13 cellular contexts compared by ENCODE assay signal in genomic region chr12:39047539-39048078, GRCh38.
DNase-seq lines count a peak whose midpoint lies in the region; ATAC-seq and TF ChIP-seq lines count a peak whose summit lies in the region.
"Had no signal": no experiment of that assay in that cellular context is flagged by ENCODE, and none has a peak within 500 bp of the region (broad histone marks: within the 10 kb centered on the region; RNA-seq: fewer than 3 reads in every experiment).

No MANE protein-coding gene starts in this region.

- peak overlapping the region; percentile 87 for H2AFZ ChIP-seq in GM23338
- peak overlapping the region; percentile 28 for H2AFZ ChIP-seq in smooth muscle cell (ENCODE audit: low read depth)

- H3K9ac ChIP-seq in smooth muscle cell (ENCODE audit: low read depth), result no peak overlapping the region

- no peaks in the 10 kb centered on the region for H3K9me3 ChIP-seq in smooth muscle cell (replicated peaks; ENCODE audit: low read depth)
- no peaks in the 10 kb centered on the region for H3K9me3 ChIP-seq in right cardiac atrium (ENCODE audit: control insufficient read depth, low read length)
- H3K9me3 ChIP-seq in CD4-positive, alpha-beta memory T cell (ENCODE audit: control insufficient read depth in 1 of 2, low read length in 2 of 2), result no peaks in the 10 kb centered on the region

- H3K27ac Mint-ChIP-seq in GM23338, result no peak overlapping the region
- H3K27ac Mint-ChIP-seq in CD4-positive, alpha-beta memory T cell, result no peak overlapping the region
- H3K27ac Mint-ChIP-seq: T-helper 1 cell treated with Interleukin-12 subunit alpha and Interleukin-12 subunit beta and Interleukin-4 antibody, amounts not matched to agents 30 μg/mL and 1 μg/mL, for 36 hours had no signal

- ATAC-seq in GM23338 (no peak), right cardiac atrium (no peak)

- H3K79me2 ChIP-seq in GM23338 (replicated peaks; ENCODE audit: insufficient read depth) (no peaks in the 10 kb centered on the region), smooth muscle cell (ENCODE audit: low read depth) (no peaks in the 10 kb centered on the region)

- H3K4me1 ChIP-seq in GM23338 (ENCODE audit: insufficient read depth), result no peaks in the 10 kb centered on the region
- peaks cover 11% of the 10 kb centered on the region for H3K4me1 ChIP-seq in smooth muscle cell (ENCODE audit: low read depth)
- no peaks in the 10 kb centered on the region for H3K4me1 ChIP-seq in right cardiac atrium (ENCODE audit: control insufficient read depth, insufficient read depth, low read length)
- H3K4me1 ChIP-seq in CD4-positive, alpha-beta memory T cell (ENCODE audit: insufficient read depth, low read length), result no peaks in the 10 kb centered on the region

- H3K27ac ChIP-seq in GM23338 (ENCODE audit: low read depth) (no peak overlapping the region), smooth muscle cell (ENCODE audit: low read depth) (peak overlapping the region; percentile 5), right cardiac atrium (ENCODE audit: low read length) (no peak overlapping the region)
- no peak overlapping the region for H3K27ac ChIP-seq in CD4-positive, alpha-beta memory T cell (ENCODE audit: low read depth, low read length)

- H3F3A ChIP-seq in GM23338 (replicated peaks; ENCODE audit: low read depth), result no peaks in the 10 kb centered on the region
- H3F3A ChIP-seq in smooth muscle cell (ENCODE audit: low read depth), result no peaks in the 10 kb centered on the region

- H3K4me3 ChIP-seq in GM23338 (no peak overlapping the region), smooth muscle cell (no peak overlapping the region), right cardiac atrium (ENCODE audit: low read length) (no peak overlapping the region)
- no peak overlapping the region for H3K4me3 ChIP-seq in CD4-positive, alpha-beta memory T cell (ENCODE audit: low read length in 2 of 2)

- WGBS in smooth muscle cell (ENCODE audit: low lambda C conversion rate), result 73% methylated on average over 5 of the region's 5 CpGs
- 86% methylated on average over 5 of the region's 5 CpGs for WGBS in right cardiac atrium

- no peak for TF ChIP-seq CTCF in GM23338 (conservative IDR thresholded peaks at IDR 0.05; ENCODE audit: low read depth in 2 of 2)
- no peak for TF ChIP-seq CTCF in smooth muscle cell (IDR thresholded peaks at IDR 0.05; ENCODE audit: borderline replicate concordance, insufficient read depth, poor library complexity, severe bottlenecking)

- H3K4me1 Mint-ChIP-seq in GM23338, result peaks cover 4% of the 10 kb centered on the region; the same call in 2 of the 3 replicates
- no peaks in the 10 kb centered on the region for H3K4me1 Mint-ChIP-seq in CD4-positive, alpha-beta memory T cell

- H3K4me2 ChIP-seq in GM23338 (no peak overlapping the region), smooth muscle cell (peak overlapping the region; percentile 67)

- peaks cover 2% of the 10 kb centered on the region for H3K27me3 Mint-ChIP-seq in GM23338 (ENCODE audit: insufficient read depth, low read depth, poor library complexity)
- no peaks in the 10 kb centered on the region for H3K27me3 Mint-ChIP-seq in CD4-positive, alpha-beta memory T cell

- H3K9me3 Mint-ChIP-seq in GM23338, result no peaks in the 10 kb centered on the region
- no peaks in the 10 kb centered on the region for H3K9me3 Mint-ChIP-seq in CD4-positive, alpha-beta memory T cell
- H3K9me3 Mint-ChIP-seq: T-helper 1 cell treated with Interleukin-12 subunit alpha and Interleukin-12 subunit beta and Interleukin-4 antibody, amounts not matched to agents 30 μg/mL and 1 μg/mL, for 36 hours had no signal

- DNase-seq in GM23338 (ENCODE audit: low spot score) (no peak), NCI-H82 (lab: John Stamatoyannopoulos, UW) (peak; percentile 70), epidermal melanocyte (ENCODE audit: insufficient read length, low spot score) (peak; percentile 19), smooth muscle cell (lab: John Stamatoyannopoulos, UW; ENCODE audit: unreplicated experiment) (no peak), NCI-H1436 treated with DMSO at 0.1 percent for 48 hours (lab: John Stamatoyannopoulos, UW) (no peak), right cardiac atrium (no peak)
- DNase-seq in CD4-positive, alpha-beta memory T cell, result no peak
- DNase-seq: C1 segment of cervical spinal cord, GDM1, NCI-H1092 treated with DMSO at 0.1 percent for 48 hours, NCI-H2081 treated with DMSO at 0.1 percent for 48 hours, NCI-H524 had no signal

- no peaks in the 10 kb centered on the region for H3K27me3 ChIP-seq in GM23338 (ENCODE audit: insufficient read depth)
- H3K27me3 ChIP-seq in smooth muscle cell (ENCODE audit: low read depth), result no peaks in the 10 kb centered on the region
- no peaks in the 10 kb centered on the region for H3K27me3 ChIP-seq in right cardiac atrium (ENCODE audit: control insufficient read depth, insufficient read depth)
- H3K27me3 ChIP-seq in CD4-positive, alpha-beta memory T cell (ENCODE audit: insufficient read depth, low read length), result no peaks in the 10 kb centered on the region

- H3K36me3 ChIP-seq in GM23338 (ENCODE audit: insufficient read depth) (no peaks in the 10 kb centered on the region), smooth muscle cell (ENCODE audit: low read depth) (no peaks in the 10 kb centered on the region)
- no peaks in the 10 kb centered on the region for H3K36me3 ChIP-seq in CD4-positive, alpha-beta memory T cell (ENCODE audit: insufficient read depth, low read length)

- CTCF ChIA-PET in CD4-positive, alpha-beta memory T cell (lab: Charles Lee; ENCODE audit: partially characterized antibody), result no interaction called here

- H3K9me2 ChIP-seq in GM23338 (ENCODE audit: insufficient read depth), result no peaks in the 10 kb centered on the region

- no peaks in the 10 kb centered on the region for H3K36me3 Mint-ChIP-seq in GM23338 (ENCODE audit: low read depth)
- no peaks in the 10 kb centered on the region for H3K36me3 Mint-ChIP-seq in CD4-positive, alpha-beta memory T cell

- intact Hi-C loops in right cardiac atrium (cut with DNase I), result no loop called here
- intact Hi-C loops in CD4-positive, alpha-beta memory T cell (cut with micrococcal nuclease), result no loop called here

- no peak overlapping the region for H3K4me3 Mint-ChIP-seq in GM23338
- H3K4me3 Mint-ChIP-seq in CD4-positive, alpha-beta memory T cell, result no peak overlapping the region
- H3K4me3 Mint-ChIP-seq: T-helper 1 cell treated with Interleukin-12 subunit alpha and Interleukin-12 subunit beta and Interleukin-4 antibody, amounts not matched to agents 30 μg/mL and 1 μg/mL, for 36 hours had no signal

- H4K20me1 ChIP-seq in GM23338 (replicated peaks; ENCODE audit: insufficient read depth) (no peaks in the 10 kb centered on the region), smooth muscle cell (ENCODE audit: low read depth) (no peaks in the 10 kb centered on the region)

- POLR2A ChIA-PET in CD4-positive, alpha-beta memory T cell (lab: Charles Lee; ENCODE audit: partially characterized antibody), result no interaction called here

TF ChIP-seq in GM23338, 12 proteins besides CTCF, POLR2A, EP300 and RAD21:
- TF ChIP-seq NANOG (IDR thresholded peaks at IDR 0.05; ENCODE audit: borderline replicate concordance) (no peak), REST (IDR thresholded peaks at IDR 0.05; ENCODE audit: unreplicated experiment) (no peak), EZH2phosphoT487 (IDR thresholded peaks at IDR 0.05; ENCODE audit: unreplicated experiment) (no peak), JUNB (IDR thresholded peaks at IDR 0.05; ENCODE audit: unreplicated experiment) (no peak)

Comparison
In these comparisons a context has a peak if more than half of its experiments do, and no peak if none do; other contexts are left out.
1. DNase-seq: peak in NCI-H82 (single experiment) and epidermal melanocyte (single experiment); none in GM23338 (single experiment), smooth muscle cell (single experiment), NCI-H1436 treated with DMSO at 0.1 percent for 48 hours (single experiment), right cardiac atrium (0 of 3) and CD4-positive, alpha-beta memory T cell (0 of 5).